Comparison of ENCODE assay signal across 11 cellular contexts in genomic region chr21:34989337-34990151, GRCh38. TPM values are rescaled to one million over a fixed set of nuclear protein-coding genes. Genes with fewer than 3 reads are reported as not detected.
DNase-seq lines count a peak whose midpoint lies in the region; ATAC-seq and TF ChIP-seq lines count a peak whose summit lies in the region.
"Had no signal": no experiment of that assay in that cellular context is flagged by ENCODE, and none has a peak within 500 bp of the region (broad histone marks: within the 10 kb centered on the region; RNA-seq: fewer than 3 reads in every experiment).

No MANE protein-coding gene starts in this region.

- no peak for TF ChIP-seq CTCF in smooth muscle cell (IDR thresholded peaks at IDR 0.05; ENCODE audit: borderline replicate concordance, insufficient read depth, poor library complexity, severe bottlenecking)

- ATAC-seq in HG02885 (IDR thresholded peaks at IDR 0.05; ENCODE audit: poor library complexity, unreplicated experiment) (peak; percentile 52), HG02798 (IDR thresholded peaks at IDR 0.05; ENCODE audit: poor library complexity, unreplicated experiment) (no peak)

- H2AFZ ChIP-seq in smooth muscle cell (ENCODE audit: low read depth), result no peak overlapping the region

- H3K9me3 ChIP-seq in smooth muscle cell (replicated peaks; ENCODE audit: low read depth), result no peaks in the 10 kb centered on the region
- no peaks in the 10 kb centered on the region for H3K9me3 ChIP-seq in SJCRH30 (replicated peaks)
- H3K9me3 ChIP-seq: breast epithelium had no signal

- peak overlapping the region; percentile 32 for H3K9ac ChIP-seq in smooth muscle cell (ENCODE audit: low read depth)

- no peaks in the 10 kb centered on the region for H3K36me3 ChIP-seq in smooth muscle cell (ENCODE audit: low read depth)
- peaks cover 18% of the 10 kb centered on the region for H3K36me3 ChIP-seq in SJCRH30
- H3K36me3 ChIP-seq: breast epithelium had no signal

- H3K27me3 ChIP-seq in smooth muscle cell (ENCODE audit: low read depth), result no peaks in the 10 kb centered on the region
- H3K27me3 ChIP-seq in SJCRH30, result no peaks in the 10 kb centered on the region
- H3K27me3 ChIP-seq: breast epithelium had no signal

- peak overlapping the region; percentile 36 for H3K4me2 ChIP-seq in smooth muscle cell

- H4K20me1 ChIP-seq in smooth muscle cell (ENCODE audit: low read depth), result peaks cover 1% of the 10 kb centered on the region

- peaks cover 19% of the 10 kb centered on the region for H3K4me1 ChIP-seq in smooth muscle cell (ENCODE audit: low read depth)
- H3K4me1 ChIP-seq in SJCRH30, result peaks cover 2% of the 10 kb centered on the region; the same call in 1 of the 2 replicates
- H3K4me1 ChIP-seq: breast epithelium had no signal

- 49% methylated on average over 6 of the region's 6 CpGs for WGBS in smooth muscle cell (ENCODE audit: low lambda C conversion rate)

- H3F3A ChIP-seq in smooth muscle cell (ENCODE audit: low read depth), result peaks cover 28% of the 10 kb centered on the region

- H3K4me3 ChIP-seq in smooth muscle cell (no peak overlapping the region), SJCRH30 (no peak overlapping the region)
- H3K4me3 ChIP-seq: breast epithelium had no signal

- H3K27ac ChIP-seq in smooth muscle cell (ENCODE audit: low read depth) (peak overlapping the region; percentile 100), SJCRH30 (no peak overlapping the region)
- H3K27ac ChIP-seq: breast epithelium had no signal

- H3K79me2 ChIP-seq in smooth muscle cell (ENCODE audit: low read depth), result peaks cover 17% of the 10 kb centered on the region

- DNase-seq in Daoy (ENCODE audit: low read depth) (peak; percentile 71), smooth muscle cell (lab: John Stamatoyannopoulos, UW; ENCODE audit: unreplicated experiment) (no peak), kidney glomerular epithelial cell (lab: John Stamatoyannopoulos, UW) (no peak), mucosa of gallbladder (ENCODE audit: low spot score) (no peak), SJCRH30 (no peak)
- DNase-seq in activated naive CD4-positive, alpha-beta T cell treated with Interleukin-2 at 50 U/mL for 16 hours, result peak; percentile 74
- DNase-seq: mesendoderm, NCI-H524 had no signal

RNA-seq across cellular contexts. Expression of gene RUNX1, which starts 59.6 kb away (rescaled TPM):
- total RNA-seq in Daoy (2014; rRNA removed; shearing (Covaris generic)), result 9.5 and 12.3 TPM in 2 replicates
- total RNA-seq in smooth muscle cell (55.6 and 97.6 TPM in 2 replicates), mucosa of gallbladder (35.1 TPM)
- 33.4 and 35.1 TPM in 2 replicates for polyA plus RNA-seq in smooth muscle cell
- 21.7 and 23.7 TPM in 2 replicates for total RNA-seq in SJCRH30 (2014; rRNA removed; shearing (Covaris generic))

Comparison
In these comparisons a context has a peak if more than half of its experiments do, and no peak if none do; other contexts are left out.
1. DNase-seq: peak in Daoy (single experiment) and activated naive CD4-positive, alpha-beta T cell treated with Interleukin-2 at 50 U/mL for 16 hours (single experiment); none in smooth muscle cell (single experiment), kidney glomerular epithelial cell (single experiment), mucosa of gallbladder (single experiment) and SJCRH30 (0 of 2).